In the genomic region with DNA sequence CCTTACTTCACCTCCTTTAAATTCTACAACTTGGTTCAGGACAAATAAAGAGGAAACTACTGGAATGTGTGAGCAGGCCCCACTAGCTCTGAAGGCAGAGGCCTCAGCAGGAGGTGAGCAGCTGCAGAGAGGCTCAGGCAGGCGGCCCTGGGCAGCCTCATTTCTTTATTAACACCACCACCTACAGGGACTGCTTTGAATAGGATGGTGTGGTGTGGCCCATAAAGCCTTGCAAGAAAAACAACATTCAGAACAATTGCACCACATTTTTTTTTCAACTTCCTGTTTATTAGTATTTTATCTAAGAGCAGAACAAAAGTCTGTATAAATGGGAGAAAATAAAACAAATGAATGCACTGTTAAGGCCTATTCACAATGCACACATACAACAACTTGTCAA, we compare ENCODE assay signal across 8 cellular contexts.
A peak's percentile ranks its signal among the peaks of the same experiment; 100 is the strongest.
DNase-seq lines count a peak whose midpoint lies in the region; ATAC-seq, FAIRE-seq and TF ChIP-seq lines count a peak whose summit lies in the region.
"Not testable (repeated sequence)": the region's sequence is repeated elsewhere in the genome, so short reads cannot be mapped to it uniquely, and the experiment has no call there.

No MANE protein-coding gene starts in this region.

- peaks cover 10% of the 10 kb centered on the region for H3K4me1 Mint-ChIP-seq in astrocyte (ENCODE audit: low read depth, unreplicated experiment)
- H3K4me1 Mint-ChIP-seq in type B pancreatic cell (ENCODE audit: unreplicated experiment) = not testable (repeated sequence)

- not testable (repeated sequence) for H3K9ac ChIP-seq in astrocyte (ENCODE audit: low read length)

- H3K4me1 ChIP-seq in astrocyte (ENCODE audit: insufficient read depth, low read length); mucosa of descending colon (ENCODE audit: low read depth): not testable (repeated sequence)

- peaks cover 44% of the 10 kb centered on the region for H3K79me2 ChIP-seq in astrocyte (ENCODE audit: insufficient read depth, low read length)

- FAIRE-seq in astrocyte (lab: Jason Lieb, UNC) = not testable (repeated sequence)

- not testable (repeated sequence) for H3K36me3 Mint-ChIP-seq in astrocyte (ENCODE audit: low read depth, unreplicated experiment); type B pancreatic cell

- ATAC-seq in GM21576 (IDR thresholded peaks at IDR 0.05; ENCODE audit: unreplicated experiment) (peak; percentile 79), HG03175 (IDR thresholded peaks at IDR 0.05; ENCODE audit: unreplicated experiment) (peak; percentile 83), mucosa of descending colon (peak; percentile 96)

- not testable (repeated sequence) for H3K9me3 Mint-ChIP-seq in astrocyte (ENCODE audit: unreplicated experiment); type B pancreatic cell

- H3K4me2 ChIP-seq in astrocyte (ENCODE audit: low read length) = not testable (repeated sequence)

- not testable (repeated sequence) for H2AFZ ChIP-seq in astrocyte (ENCODE audit: low read depth, low read length)

- not testable (repeated sequence) for H3K27me3 Mint-ChIP-seq in astrocyte (ENCODE audit: low read depth, unreplicated experiment); type B pancreatic cell

- not testable (repeated sequence) for H3K27ac ChIP-seq in astrocyte (ENCODE audit: low read depth, low read length)

- peak; percentile 13; the same call in 1 of the 3 replicates for TF ChIP-seq CTCF in GM12872 (IDR thresholded peaks at IDR 0.05; ENCODE audit: insufficient read depth, low read depth, low read length)
- TF ChIP-seq CTCF in astrocyte (IDR thresholded peaks at IDR 0.05; ENCODE audit: insufficient read depth, low read depth, low read length); mucosa of descending colon (IDR thresholded peaks at IDR 0.05): not testable (repeated sequence)
- TF ChIP-seq CTCF in fibroblast of villous mesenchyme (IDR thresholded peaks at IDR 0.05; ENCODE audit: insufficient read depth, low read depth, low read length) = peak; percentile 4
- TF ChIP-seq CTCF in type B pancreatic cell (conservative IDR thresholded peaks at IDR 0.05) = peak; percentile 48

- H3K27me3 ChIP-seq in astrocyte (ENCODE audit: insufficient read depth, low read length) = not testable (repeated sequence)

- not testable (repeated sequence) for H3K36me3 ChIP-seq in astrocyte (ENCODE audit: insufficient read depth, low read length); mucosa of descending colon (ENCODE audit: low read depth)

- DNase-seq in RPMI8226 (peak; percentile 53), astrocyte (ENCODE audit: low read depth) (peak; percentile 72), fibroblast of villous mesenchyme (ENCODE audit: low read depth) (peak; percentile 87), mucosa of descending colon (peak in 1 of 3 donors; percentile 39)
- DNase-seq in type B pancreatic cell (ENCODE audit: extremely low spot score, unreplicated experiment) = not testable (repeated sequence)

- H4K20me1 ChIP-seq in astrocyte (ENCODE audit: insufficient read depth, low read length) = peaks cover 12% of the 10 kb centered on the region

- H3K4me3 ChIP-seq in astrocyte (ENCODE audit: insufficient read depth, low read depth, low read length); fibroblast of villous mesenchyme (ENCODE audit: low read depth, low read length); mucosa of descending colon: not testable (repeated sequence)

- not testable (repeated sequence) for H3K4me3 Mint-ChIP-seq in astrocyte (ENCODE audit: unreplicated experiment); type B pancreatic cell

- not testable (repeated sequence) for H3K27ac Mint-ChIP-seq in astrocyte (ENCODE audit: unreplicated experiment); type B pancreatic cell

- H3K9me3 ChIP-seq in astrocyte (ENCODE audit: insufficient read depth, low read depth, low read length); mucosa of descending colon: not testable (repeated sequence)

- intact Hi-C loops in mucosa of descending colon (cut with DNase I, micrococcal nuclease) = not testable (repeated sequence)
